In genomic region chr2:120934891-120935338, GRCh38 we compare ENCODE assay signal across 10 cellular contexts.
DNase-seq lines count a peak whose midpoint lies in the region; ATAC-seq, FAIRE-seq and TF ChIP-seq lines count a peak whose summit lies in the region.
"Had no signal": no experiment of that assay in that cellular context is flagged by ENCODE, and none has a peak within 500 bp of the region (broad histone marks: within the 10 kb centered on the region; RNA-seq: fewer than 3 reads in every experiment).

No MANE protein-coding gene starts in this region.

- peak; percentile 96 for DNase-seq in HFFc6
- DNase-seq in astrocyte (ENCODE audit: low read depth), result peak; percentile 93
- no peak for DNase-seq in keratinocyte (ENCODE audit: low read depth, low spot score)
- DNase-seq in nucleus accumbens (lab: John Stamatoyannopoulos, UW), result no peak
- no peak for DNase-seq in NCI-H774 (lab: John Stamatoyannopoulos, UW)
- DNase-seq in NCI-H2029 (lab: John Stamatoyannopoulos, UW), result no peak
- DNase-seq: activated T-cell treated with anti-CD3 and anti-CD28 coated beads, Interleukin-2, amount 50 U/mL, for 72 hours had no signal

- H3K27me3 ChIP-seq in astrocyte (ENCODE audit: insufficient read depth, low read length), result no peaks in the 10 kb centered on the region
- H3K27me3 ChIP-seq in keratinocyte (ENCODE audit: control insufficient read depth, extremely low read depth, insufficient read depth, low read length), result no peaks in the 10 kb centered on the region
- peaks cover 0 to 12% (median 0%) of the 10 kb centered on the region in 5 donors for H3K27me3 ChIP-seq in subcutaneous abdominal adipose tissue (ENCODE audit: control insufficient read depth in 5 of 5, insufficient read depth in 4 of 5, low read length in 5 of 5)

- peaks cover 23% of the 10 kb centered on the region for H3K36me3 Mint-ChIP-seq in HFFc6 (ENCODE audit: low read depth)
- H3K36me3 Mint-ChIP-seq in astrocyte (ENCODE audit: low read depth, unreplicated experiment), result peaks cover 9% of the 10 kb centered on the region

- H3K9me3 ChIP-seq in astrocyte (ENCODE audit: insufficient read depth, low read depth, low read length) (no peaks in the 10 kb centered on the region), keratinocyte (ENCODE audit: control insufficient read depth, low read depth, low read length) (peaks cover 2% of the 10 kb centered on the region), subcutaneous abdominal adipose tissue (ENCODE audit: control insufficient read depth in 5 of 5, low read length in 5 of 5) (peaks cover 0 to 10% (median 3%) of the 10 kb centered on the region in 5 donors)

- H3K4me3 ChIP-seq in astrocyte (ENCODE audit: insufficient read depth, low read depth, low read length), result peak overlapping the region; percentile 4
- H3K4me3 ChIP-seq in keratinocyte (ENCODE audit: control insufficient read depth in 2 of 3, extremely low read depth in 1 of 3, insufficient read depth in 2 of 3, low read depth in 1 of 3, low read length in 3 of 3), result no peak overlapping the region
- H3K4me3 ChIP-seq in subcutaneous abdominal adipose tissue (ENCODE audit: low read depth in 1 of 5, low read length in 5 of 5), result no peak overlapping the region

- peak overlapping the region; percentile 80 for H3K4me2 ChIP-seq in astrocyte (ENCODE audit: low read length)
- H3K4me2 ChIP-seq in keratinocyte (ENCODE audit: control insufficient read depth, extremely low read depth, insufficient read depth, low read depth, low read length), result peak overlapping the region; percentile 29

- no peak for ATAC-seq in GM19328 (IDR thresholded peaks at IDR 0.05; ENCODE audit: unreplicated experiment)
- ATAC-seq: activated T-cell treated with anti-CD3 and anti-CD28 coated beads, Interleukin-2, amount 50 U/mL, for 72 hours had no signal

- no peak for TF ChIP-seq CTCF in HFFc6 (IDR thresholded peaks at IDR 0.05)
- TF ChIP-seq CTCF in astrocyte (IDR thresholded peaks at IDR 0.05; ENCODE audit: insufficient read depth, low read depth, low read length), result no peak
- TF ChIP-seq CTCF in keratinocyte (optimal IDR thresholded peaks at IDR 0.05 in 1 of 3, IDR thresholded peaks at IDR 0.05 in 1 of 3, conservative IDR thresholded peaks at IDR 0.05 in 1 of 3; ENCODE audit: extremely low read depth in 1 of 3, insufficient read depth in 2 of 3, low read length in 3 of 3), result no peak

- H3K9ac ChIP-seq in astrocyte (ENCODE audit: low read length), result peak overlapping the region; percentile 83
- H3K9ac ChIP-seq in keratinocyte (ENCODE audit: control insufficient read depth, extremely low read depth, insufficient read depth, low read length), result no peak overlapping the region
- H3K9ac ChIP-seq in subcutaneous abdominal adipose tissue (ENCODE audit: low read length in 5 of 5), result no peak overlapping the region

- H3K27ac ChIP-seq in astrocyte (ENCODE audit: low read depth, low read length) (peak overlapping the region; percentile 95), keratinocyte (ENCODE audit: control insufficient read depth, insufficient read depth, low read length) (no peak overlapping the region), subcutaneous abdominal adipose tissue (ENCODE audit: low read depth, low read length) (peak overlapping the region; percentile 57)

- H3K27ac Mint-ChIP-seq in HFFc6, result peak overlapping the region; percentile 94
- peak overlapping the region; percentile 99 for H3K27ac Mint-ChIP-seq in astrocyte (ENCODE audit: unreplicated experiment)
- H3K27ac Mint-ChIP-seq: activated T-cell treated with anti-CD3 and anti-CD28 coated beads, Interleukin-2, amount 50 U/mL, for 72 hours had no signal

- peak overlapping the region; percentile 80 for H3K4me3 Mint-ChIP-seq in HFFc6
- H3K4me3 Mint-ChIP-seq in astrocyte (ENCODE audit: unreplicated experiment), result peak overlapping the region; percentile 29
- H3K4me3 Mint-ChIP-seq: activated T-cell treated with anti-CD3 and anti-CD28 coated beads, Interleukin-2, amount 50 U/mL, for 72 hours had no signal

- FAIRE-seq in astrocyte (lab: Jason Lieb, UNC) (peak; percentile 94), keratinocyte (lab: Jason Lieb, UNC) (peak; percentile 96)
- FAIRE-seq: GM18507 had no signal

- peaks cover 47% of the 10 kb centered on the region for H3K79me2 ChIP-seq in astrocyte (ENCODE audit: insufficient read depth, low read length)
- H3K79me2 ChIP-seq in keratinocyte (ENCODE audit: control insufficient read depth, insufficient read depth, low read length), result no peaks in the 10 kb centered on the region

- no peaks in the 10 kb centered on the region for H3K9me1 ChIP-seq in keratinocyte (ENCODE audit: control insufficient read depth, extremely low read depth, insufficient read depth, low read length)

- H3K9me3 Mint-ChIP-seq in HFFc6 (no peaks in the 10 kb centered on the region), astrocyte (ENCODE audit: unreplicated experiment) (peaks cover 10% of the 10 kb centered on the region)
- H3K9me3 Mint-ChIP-seq: activated T-cell treated with anti-CD3 and anti-CD28 coated beads, Interleukin-2, amount 50 U/mL, for 72 hours had no signal

- H4K20me1 ChIP-seq in astrocyte (ENCODE audit: insufficient read depth, low read length) (no peaks in the 10 kb centered on the region), keratinocyte (ENCODE audit: control insufficient read depth, extremely low read depth, insufficient read depth, low read length) (no peaks in the 10 kb centered on the region)

- dilution Hi-C loops in keratinocyte (cut with MboI; ENCODE audit: extremely low pct_ligation_motif_present, low sequenced_read_pairs), result no loop called here

- H3K27me3 Mint-ChIP-seq in HFFc6 (ENCODE audit: insufficient read depth) (peaks cover 9% of the 10 kb centered on the region), astrocyte (ENCODE audit: low read depth, unreplicated experiment) (no peaks in the 10 kb centered on the region)

- H3K4me1 ChIP-seq in astrocyte (ENCODE audit: insufficient read depth, low read length), result peaks cover 89% of the 10 kb centered on the region
- H3K4me1 ChIP-seq in keratinocyte (ENCODE audit: control insufficient read depth, extremely low read depth, insufficient read depth, low read length), result peaks cover 29% of the 10 kb centered on the region
- peaks cover 3 to 38% (median 28%) of the 10 kb centered on the region in 5 donors for H3K4me1 ChIP-seq in subcutaneous abdominal adipose tissue (ENCODE audit: control insufficient read depth in 5 of 5, insufficient read depth in 5 of 5, low read length in 5 of 5)

- H3K36me3 ChIP-seq in astrocyte (ENCODE audit: insufficient read depth, low read length), result no peaks in the 10 kb centered on the region
- no peaks in the 10 kb centered on the region for H3K36me3 ChIP-seq in keratinocyte (ENCODE audit: control insufficient read depth in 2 of 2, extremely low read depth in 1 of 2, insufficient read depth in 2 of 2, low read length in 2 of 2)
- H3K36me3 ChIP-seq in subcutaneous abdominal adipose tissue (ENCODE audit: control insufficient read depth in 5 of 5, insufficient read depth in 5 of 5, low read length in 5 of 5), result no peaks in the 10 kb centered on the region

- H2AFZ ChIP-seq in astrocyte (ENCODE audit: low read depth, low read length), result no peak overlapping the region
- H2AFZ ChIP-seq in keratinocyte (ENCODE audit: control insufficient read depth, low read length), result no peak overlapping the region

- H3K4me1 Mint-ChIP-seq in HFFc6 (ENCODE audit: low read depth) (no peaks in the 10 kb centered on the region; the same call in 1 of the 2 replicates), astrocyte (ENCODE audit: low read depth, unreplicated experiment) (peaks cover 85% of the 10 kb centered on the region)

Comparison
In these comparisons a context has a peak if more than half of its experiments do, and no peak if none do; other contexts are left out.
1. DNase-seq: peak in HFFc6 (single experiment) and astrocyte (single experiment); none in keratinocyte (single experiment), nucleus accumbens (0 of 56), NCI-H774 (single experiment) and NCI-H2029 (single experiment).